Comparison of ENCODE assay signal across 22 cellular contexts in genomic region chr7:55970561-55970960, GRCh38. TPM values are rescaled to one million over a fixed set of nuclear protein-coding genes. Genes with fewer than 3 reads are reported as not detected.
A peak's percentile ranks its signal among the peaks of the same experiment; 100 is the strongest.
DNase-seq lines count a peak whose midpoint lies in the region; ATAC-seq, FAIRE-seq and TF ChIP-seq lines count a peak whose summit lies in the region.
"Had no signal": no experiment of that assay in that cellular context is flagged by ENCODE, and none has a peak within 500 bp of the region (broad histone marks: within the 10 kb centered on the region; RNA-seq: fewer than 3 reads in every experiment).

No MANE protein-coding gene starts in this region.

- peaks cover 18% of the 10 kb centered on the region for H3K36me3 Mint-ChIP-seq in CD4-positive, CD25-positive, alpha-beta regulatory T cell
- peaks cover 7% of the 10 kb centered on the region for H3K36me3 Mint-ChIP-seq in T-helper 17 cell (ENCODE audit: low read depth)

- H3K4me1 ChIP-seq in CD4-positive, CD25-positive, alpha-beta regulatory T cell (ENCODE audit: control insufficient read depth, insufficient read depth, low read length, poor library complexity, severe bottlenecking), result no peaks in the 10 kb centered on the region
- H3K4me1 ChIP-seq in left ventricle myocardium inferior, result peaks cover 86% of the 10 kb centered on the region

- H3K4me3 Mint-ChIP-seq in CD4-positive, CD25-positive, alpha-beta regulatory T cell, result peak overlapping the region in 2 of 4 donors; percentile 46 to 69
- no peak overlapping the region for H3K4me3 Mint-ChIP-seq in T-helper 17 cell

- intact Hi-C loops in left ventricle myocardium inferior (cut with micrococcal nuclease), result no loop called here

- H3K9me3 ChIP-seq in CD4-positive, CD25-positive, alpha-beta regulatory T cell (ENCODE audit: control insufficient read depth in 2 of 2, low read length in 2 of 2), result no peaks in the 10 kb centered on the region
- no peaks in the 10 kb centered on the region for H3K9me3 ChIP-seq in T-helper 17 cell (ENCODE audit: control insufficient read depth, low read length, poor library complexity, severe bottlenecking)
- H3K9me3 ChIP-seq in left ventricle myocardium inferior (replicated peaks), result no peaks in the 10 kb centered on the region
- H3K9me3 ChIP-seq: esophagus squamous epithelium, stomach, upper lobe of left lung had no signal

- DNase-seq in CD4-positive, CD25-positive, alpha-beta regulatory T cell, result no peak
- DNase-seq in T-helper 17 cell (no peak), left ventricle myocardium inferior (no peak), amniotic stem cell (lab: John Stamatoyannopoulos, UW) (no peak), RCC 7860 (ENCODE audit: low spot score) (no peak)
- DNase-seq: activated CD4-positive, alpha-beta T cell treated with anti-CD3 and anti-CD28 coated beads, Interleukin-2, amount 50 U/mL, for 4 hours; activated naive CD4-positive, alpha-beta T cell; aorta; effector memory CD4-positive, alpha-beta T cell; esophagus squamous epithelium; KBM-7; NCI-H1694 treated with DMSO at 0.1 percent for 48 hours; stimulated activated CD4-positive, alpha-beta T cell treated with anti-CD3 and anti-CD28 coated beads, Interleukin-2, amount 100 ng/mL, for 48 hours; stomach; T-helper 2 cell; upper lobe of left lung had no signal

- FAIRE-seq in RCC 7860 (lab: Jason Lieb, UNC), result no peak
- FAIRE-seq: H54 had no signal

- H3K27me3 ChIP-seq in CD4-positive, CD25-positive, alpha-beta regulatory T cell (ENCODE audit: control insufficient read depth, insufficient read depth, low read length), result no peaks in the 10 kb centered on the region
- no peaks in the 10 kb centered on the region for H3K27me3 ChIP-seq in left ventricle myocardium inferior (ENCODE audit: low read depth)
- H3K27me3 ChIP-seq: esophagus squamous epithelium, stomach, upper lobe of left lung had no signal

- TF ChIP-seq CTCF in C4-2B (conservative IDR thresholded peaks at IDR 0.05) (no peak), left ventricle myocardium inferior (IDR thresholded peaks at IDR 0.05; ENCODE audit: borderline replicate concordance) (no peak)

- no peak for ATAC-seq in CD4-positive, CD25-positive, alpha-beta regulatory T cell (ENCODE audit: low read depth in 2 of 2)
- ATAC-seq in T-helper 17 cell (no peak), GM21737 (IDR thresholded peaks at IDR 0.05; ENCODE audit: unreplicated experiment) (no peak)
- ATAC-seq: left lobe of liver had no signal

- peaks cover 6 to 53% (median 40%) of the 10 kb centered on the region in 4 donors for H3K4me1 Mint-ChIP-seq in CD4-positive, CD25-positive, alpha-beta regulatory T cell
- peaks cover 31% of the 10 kb centered on the region for H3K4me1 Mint-ChIP-seq in T-helper 17 cell

- H3K9me3 Mint-ChIP-seq in CD4-positive, CD25-positive, alpha-beta regulatory T cell, result no peaks in the 10 kb centered on the region

- H3K27ac Mint-ChIP-seq in CD4-positive, CD25-positive, alpha-beta regulatory T cell, result peak overlapping the region in 2 of 3 donors; percentile 0 to 57
- H3K27ac Mint-ChIP-seq in T-helper 17 cell, result peak overlapping the region; percentile 39

- H3K27me3 Mint-ChIP-seq in CD4-positive, CD25-positive, alpha-beta regulatory T cell, result no peaks in the 10 kb centered on the region
- H3K27me3 Mint-ChIP-seq in T-helper 17 cell, result no peaks in the 10 kb centered on the region
- H3K27me3 Mint-ChIP-seq: progenitor cell of endocrine pancreas had no signal

- H3K27ac ChIP-seq in C4-2B (peak overlapping the region; percentile 15; the same call in 1 of the 2 replicates), left ventricle myocardium inferior (replicated peaks) (peak overlapping the region; percentile 91)
- no peak overlapping the region for H3K27ac ChIP-seq in CD4-positive, CD25-positive, alpha-beta regulatory T cell (ENCODE audit: insufficient read depth, low read length, poor library complexity, severe bottlenecking)
- H3K27ac ChIP-seq: esophagus squamous epithelium, upper lobe of left lung had no signal

- peaks cover 5% of the 10 kb centered on the region for H3K36me3 ChIP-seq in CD4-positive, CD25-positive, alpha-beta regulatory T cell (ENCODE audit: control insufficient read depth, insufficient read depth, low read length)
- peaks cover 5% of the 10 kb centered on the region for H3K36me3 ChIP-seq in left ventricle myocardium inferior

- no peak overlapping the region for H3K4me3 ChIP-seq in CD4-positive, CD25-positive, alpha-beta regulatory T cell (ENCODE audit: low read depth, low read length)
- peak overlapping the region; percentile 47 for H3K4me3 ChIP-seq in left ventricle myocardium inferior
- H3K4me3 ChIP-seq: esophagus squamous epithelium, smooth muscle cell, stomach, upper lobe of left lung had no signal

RNA-seq across cellular contexts. Expression of gene NIPSNAP2, which starts 6.2 kb away (rescaled TPM):
- 34.8 TPM for total RNA-seq in CD4-positive, CD25-positive, alpha-beta regulatory T cell
- polyA plus RNA-seq in CD4-positive, CD25-positive, alpha-beta regulatory T cell, result 10 to 100 TPM; 44.5 to 52.9 (median 47.4) TPM
- 10 to 100 TPM; 32.7 to 42.5 TPM for total RNA-seq in T-helper 17 cell
- 357 TPM for total RNA-seq in left ventricle myocardium inferior

RNA-seq across cellular contexts. Expression of gene MRPS17, which starts 18.9 kb away (rescaled TPM):
- 7.0 TPM for total RNA-seq in CD4-positive, CD25-positive, alpha-beta regulatory T cell
- 10 to 100 TPM; 16.7 to 20.2 (median 18.1) TPM for polyA plus RNA-seq in CD4-positive, CD25-positive, alpha-beta regulatory T cell
- 1 to 10 TPM; 6.8 to 9.5 TPM for total RNA-seq in T-helper 17 cell
- total RNA-seq in left ventricle myocardium inferior, result 19.4 TPM
